Comparison of ENCODE assay signal across 28 cellular contexts in genomic region chr17:11900103-11900502, GRCh38.
DNase-seq lines count a peak whose midpoint lies in the region; ATAC-seq and TF ChIP-seq lines count a peak whose summit lies in the region.
"Had no signal": no experiment of that assay in that cellular context is flagged by ENCODE, and none has a peak within 500 bp of the region (broad histone marks: within the 10 kb centered on the region; RNA-seq: fewer than 3 reads in every experiment).

No MANE protein-coding gene starts in this region.

- H3K36me3 Mint-ChIP-seq in mesothelial cell of epicardium, result no peaks in the 10 kb centered on the region
- no peaks in the 10 kb centered on the region for H3K36me3 Mint-ChIP-seq in activated CD8-positive, alpha-beta T cell treated with anti-CD3 and anti-CD28 coated beads for 36 hours (ENCODE audit: low read depth)
- H3K36me3 Mint-ChIP-seq: activated naive CD4-positive, alpha-beta T cell treated with anti-CD3 and anti-CD28 coated beads, Interleukin-2, amount 10 ng/mL, durations not matched to agents 7 days and 5 days had no signal

- no peak overlapping the region for H3K4me3 ChIP-seq in heart right ventricle
- H3K4me3 ChIP-seq in suprapubic skin, result no peak overlapping the region
- H3K4me3 ChIP-seq: psoas muscle, skin epidermis, testis had no signal

- H3K9me3 ChIP-seq in heart right ventricle (no peaks in the 10 kb centered on the region), suprapubic skin (no peaks in the 10 kb centered on the region)
- H3K9me3 ChIP-seq: psoas muscle, testis had no signal

- WGBS in heart right ventricle, 2 donors, result 22 to 35% methylated on average over 6 of the region's 6 CpGs
- 46% methylated on average over 6 of the region's 6 CpGs for WGBS in suprapubic skin

- intact Hi-C loops in heart right ventricle (cut with DNase I), result no loop called here
- intact Hi-C loops in activated CD8-positive, alpha-beta T cell treated with anti-CD3 and anti-CD28 coated beads for 36 hours (cut with micrococcal nuclease), result no loop called here

- ATAC-seq in heart right ventricle, result peak in 7 of 8 donors; percentile 61 to 91 (median 82)
- ATAC-seq in activated CD8-positive, alpha-beta T cell treated with anti-CD3 and anti-CD28 coated beads for 36 hours, result no peak
- ATAC-seq: activated T-helper 17 cell treated with anti-CD3 and anti-CD28 coated beads, Interleukin-2, amount 50 U/mL, for 72 hours; HCT116; Panc1 had no signal

- CTCF ChIA-PET in activated CD8-positive, alpha-beta T cell treated with anti-CD3 and anti-CD28 coated beads for 36 hours (lab: Charles Lee), result no interaction called here

- no peaks in the 10 kb centered on the region for H3K27me3 Mint-ChIP-seq in mesothelial cell of epicardium (ENCODE audit: low read depth)
- H3K27me3 Mint-ChIP-seq in activated CD8-positive, alpha-beta T cell treated with anti-CD3 and anti-CD28 coated beads for 36 hours, result peaks cover 8% of the 10 kb centered on the region
- H3K27me3 Mint-ChIP-seq: activated CD4-positive, alpha-beta memory T cell treated with anti-CD3 and anti-CD28 coated beads, Interleukin-2, amount 10 ng/mL, durations not matched to agents 7 days and 5 days had no signal

- peaks cover 0 to 3% (median 0%) of the 10 kb centered on the region in 7 donors for H3K27me3 ChIP-seq in heart right ventricle
- no peaks in the 10 kb centered on the region for H3K27me3 ChIP-seq in suprapubic skin
- H3K27me3 ChIP-seq: brain microvascular endothelial cell, testis had no signal

- no peak overlapping the region for H3K4me3 Mint-ChIP-seq in mesothelial cell of epicardium
- H3K4me3 Mint-ChIP-seq in activated CD8-positive, alpha-beta T cell treated with anti-CD3 and anti-CD28 coated beads for 36 hours, result no peak overlapping the region
- H3K4me3 Mint-ChIP-seq: activated CD4-positive, alpha-beta memory T cell treated with anti-CD3 and anti-CD28 coated beads, Interleukin-2, amount 10 ng/mL, durations not matched to agents 7 days and 5 days; activated naive CD4-positive, alpha-beta T cell treated with anti-CD3 and anti-CD28 coated beads, Interleukin-2, amount 10 ng/mL, durations not matched to agents 7 days and 5 days; activated T-helper 17 cell treated with anti-CD3 and anti-CD28 coated beads, Interleukin-2, amount 50 U/mL, for 72 hours had no signal

- POLR2A ChIA-PET in activated CD8-positive, alpha-beta T cell treated with anti-CD3 and anti-CD28 coated beads for 36 hours (lab: Charles Lee), result no interaction called here

- no peaks in the 10 kb centered on the region for H3K36me3 ChIP-seq in heart right ventricle
- no peaks in the 10 kb centered on the region for H3K36me3 ChIP-seq in suprapubic skin
- H3K36me3 ChIP-seq: brain microvascular endothelial cell had no signal

- TF ChIP-seq EP300 in suprapubic skin (IDR thresholded peaks at IDR 0.05), result no peak

- no peak for TF ChIP-seq POLR2A in suprapubic skin (IDR thresholded peaks at IDR 0.05)

- no peaks in the 10 kb centered on the region for H3K9me3 Mint-ChIP-seq in mesothelial cell of epicardium
- no peaks in the 10 kb centered on the region for H3K9me3 Mint-ChIP-seq in activated CD8-positive, alpha-beta T cell treated with anti-CD3 and anti-CD28 coated beads for 36 hours

- peak; percentile 14 for DNase-seq in dermis blood vessel endothelial cell
- DNase-seq in heart right ventricle, result peak in 1 of 2 donors; percentile 21
- no peak for DNase-seq in mesothelial cell of epicardium (ENCODE audit: low spot score in 2 of 2, unreplicated experiment in 2 of 2)
- no peak for DNase-seq in suprapubic skin (ENCODE audit: low spot score in 2 of 2)
- no peak for DNase-seq in middle frontal gyrus (ENCODE audit: extremely low spot score, low spot score)
- no peak for DNase-seq in activated CD8-positive, alpha-beta T cell treated with anti-CD3 and anti-CD28 coated beads for 36 hours
- DNase-seq in HPDE6-E6E7 (ENCODE audit: extremely low spot score), result no peak
- no peak for DNase-seq in AG20443 (ENCODE audit: low spot score)
- DNase-seq: activated CD4-positive, alpha-beta memory T cell treated with anti-CD3 and anti-CD28 coated beads, Interleukin-2, amount 10 ng/mL, durations not matched to agents 7 days and 5 days; activated CD8-positive, alpha-beta memory T cell treated with anti-CD3 and anti-CD28 coated beads, Interleukin-2, amount 50 U/mL, for 48 hours; activated naive CD4-positive, alpha-beta T cell treated with anti-CD3 and anti-CD28 coated beads, Interleukin-2, amount 10 ng/mL, durations not matched to agents 7 days and 5 days; brain microvascular endothelial cell; COR-L47; Karpas-422; kidney glomerular epithelial cell; mammary epithelial cell; NCI-H2029 treated with DMSO at 0.1 percent for 48 hours; NCI-H226; NCI-H69; psoas muscle; SHP77 treated with DMSO at 0.1 percent for 48 hours; stimulated activated naive CD4-positive, alpha-beta T cell treated with Interleukin-2 at 50 U/mL for 16 hours; testis had no signal

- H3K27ac ChIP-seq in heart right ventricle (no peak overlapping the region), suprapubic skin (peak overlapping the region; percentile 2)
- H3K27ac ChIP-seq: brain microvascular endothelial cell, epithelial cell of prostate, psoas muscle, skin epidermis, testis had no signal

- H3K4me1 Mint-ChIP-seq in mesothelial cell of epicardium, result peaks cover 7% of the 10 kb centered on the region
- H3K4me1 Mint-ChIP-seq in activated CD8-positive, alpha-beta T cell treated with anti-CD3 and anti-CD28 coated beads for 36 hours (ENCODE audit: low read depth), result no peaks in the 10 kb centered on the region
- H3K4me1 Mint-ChIP-seq: activated CD4-positive, alpha-beta memory T cell treated with anti-CD3 and anti-CD28 coated beads, Interleukin-2, amount 10 ng/mL, durations not matched to agents 7 days and 5 days; activated naive CD4-positive, alpha-beta T cell treated with anti-CD3 and anti-CD28 coated beads, Interleukin-2, amount 10 ng/mL, durations not matched to agents 7 days and 5 days; activated T-helper 17 cell treated with anti-CD3 and anti-CD28 coated beads, Interleukin-2, amount 50 U/mL, for 72 hours had no signal

- peak overlapping the region; percentile 74 for H3K27ac Mint-ChIP-seq in mesothelial cell of epicardium
- no peak overlapping the region for H3K27ac Mint-ChIP-seq in activated CD8-positive, alpha-beta T cell treated with anti-CD3 and anti-CD28 coated beads for 36 hours
- H3K27ac Mint-ChIP-seq: activated CD4-positive, alpha-beta memory T cell treated with anti-CD3 and anti-CD28 coated beads, Interleukin-2, amount 10 ng/mL, durations not matched to agents 7 days and 5 days; activated naive CD4-positive, alpha-beta T cell treated with anti-CD3 and anti-CD28 coated beads, Interleukin-2, amount 10 ng/mL, durations not matched to agents 7 days and 5 days; activated T-helper 17 cell treated with anti-CD3 and anti-CD28 coated beads, Interleukin-2, amount 50 U/mL, for 72 hours had no signal

- H3K4me1 ChIP-seq in heart right ventricle, result peaks cover 0 to 21% (median 4%) of the 10 kb centered on the region in 9 donors
- peaks cover 2% of the 10 kb centered on the region for H3K4me1 ChIP-seq in suprapubic skin
- H3K4me1 ChIP-seq: psoas muscle, testis had no signal

- TF ChIP-seq CTCF in heart right ventricle (IDR thresholded peaks at IDR 0.05) (no peak), mesothelial cell of epicardium (IDR thresholded peaks at IDR 0.05; ENCODE audit: unreplicated experiment) (no peak), suprapubic skin (IDR thresholded peaks at IDR 0.05) (no peak)
- no peak for TF ChIP-seq CTCF in activated CD8-positive, alpha-beta T cell treated with anti-CD3 and anti-CD28 coated beads for 36 hours (IDR thresholded peaks at IDR 0.05)
